3 cellular contexts compared by ENCODE assay signal in genomic region chr3:98735296-98735695, GRCh38.
TF ChIP-seq lines count a peak whose summit lies in the region.

No MANE protein-coding gene starts in this region.

TF ChIP-seq in HepG2, 621 proteins besides CTCF, POLR2A, EP300 and RAD21:
- no peak for TF ChIP-seq SP5 (CRISPR knock-in tag; IDR thresholded peaks at IDR 0.05; ENCODE audit: borderline replicate concordance, low read depth)
- TF ChIP-seq NCOA2 (CRISPR knock-in tag; IDR thresholded peaks at IDR 0.05): no peak
- TF ChIP-seq EEA1 (CRISPR knock-in tag; IDR thresholded peaks at IDR 0.05; ENCODE audit: borderline replicate concordance): no peak
- no peak for TF ChIP-seq ZBTB1 (CRISPR knock-in tag; IDR thresholded peaks at IDR 0.05; ENCODE audit: borderline replicate concordance)
- TF ChIP-seq ZNF230 (CRISPR knock-in tag; IDR thresholded peaks at IDR 0.05): no peak
- no peak for TF ChIP-seq USF2 (IDR thresholded peaks at IDR 0.05; ENCODE audit: low read depth, low read length)
- no peak for TF ChIP-seq USF2 (CRISPR knock-in tag; IDR thresholded peaks at IDR 0.05; ENCODE audit: borderline replicate concordance)
- no peak for TF ChIP-seq TAF15 (IDR thresholded peaks at IDR 0.05; ENCODE audit: low read depth, low read length, poor library complexity, severe bottlenecking)
- TF ChIP-seq ZNF512 (CRISPR knock-in tag; IDR thresholded peaks at IDR 0.05): no peak
- TF ChIP-seq NRL (CRISPR knock-in tag; IDR thresholded peaks at IDR 0.05; ENCODE audit: borderline replicate concordance): no peak
- TF ChIP-seq ZMYM3 (CRISPR knock-in tag; IDR thresholded peaks at IDR 0.05): no peak
- TF ChIP-seq DPF2 (CRISPR knock-in tag; IDR thresholded peaks at IDR 0.05; ENCODE audit: borderline replicate concordance, low read depth): no peak
- TF ChIP-seq ZNF20 (CRISPR knock-in tag; IDR thresholded peaks at IDR 0.05): no peak
- no peak for TF ChIP-seq ZNF615 (CRISPR knock-in tag; IDR thresholded peaks at IDR 0.05; ENCODE audit: borderline replicate concordance)

TF ChIP-seq in GM12878, 131 proteins besides CTCF, POLR2A, EP300 and RAD21:
- no peak for TF ChIP-seq E2F8 (IDR thresholded peaks at IDR 0.05; ENCODE audit: low read depth, partially characterized antibody)
- TF ChIP-seq ZBED1 (IDR thresholded peaks at IDR 0.05; ENCODE audit: borderline replicate concordance): no peak
- TF ChIP-seq MAX (IDR thresholded peaks at IDR 0.05; ENCODE audit: low read depth, low read length): no peak
- TF ChIP-seq HSF1 (IDR thresholded peaks at IDR 0.05; ENCODE audit: low read depth, low read length): no peak
- no peak for TF ChIP-seq RAD51 (IDR thresholded peaks at IDR 0.05)
- TF ChIP-seq TAF1 (IDR thresholded peaks at IDR 0.05; ENCODE audit: borderline replicate concordance, low read depth, low read length): no peak
- no peak for TF ChIP-seq JUND (IDR thresholded peaks at IDR 0.05; ENCODE audit: low read depth, low read length)
- no peak for TF ChIP-seq CHD1 (IDR thresholded peaks at IDR 0.05; ENCODE audit: low read depth, low read length)
- no peak for TF ChIP-seq TBL1XR1 (IDR thresholded peaks at IDR 0.05; ENCODE audit: low read depth, low read length)
- TF ChIP-seq RUNX3 (IDR thresholded peaks at IDR 0.05; ENCODE audit: low read length): no peak
- no peak for TF ChIP-seq IKZF2 (IDR thresholded peaks at IDR 0.05)
- TF ChIP-seq EED (IDR thresholded peaks at IDR 0.05; ENCODE audit: low read depth): no peak
- TF ChIP-seq CUX1 (IDR thresholded peaks at IDR 0.05; ENCODE audit: insufficient replicate concordance, low read depth, low read length): no peak
- TF ChIP-seq WRNIP1 (IDR thresholded peaks at IDR 0.05; ENCODE audit: borderline replicate concordance, low read depth, low read length): no peak
- no peak for TF ChIP-seq PML (IDR thresholded peaks at IDR 0.05; ENCODE audit: low read length)
- TF ChIP-seq TCF7 (IDR thresholded peaks at IDR 0.05; ENCODE audit: borderline replicate concordance): no peak
- TF ChIP-seq CHD2 (IDR thresholded peaks at IDR 0.05; ENCODE audit: borderline replicate concordance, low read depth, low read length): no peak
- TF ChIP-seq MEF2B (IDR thresholded peaks at IDR 0.05; ENCODE audit: partially characterized antibody, poor library complexity, severe bottlenecking): no peak

TF ChIP-seq in GM12891, 5 proteins besides CTCF, POLR2A, EP300 and RAD21:
- TF ChIP-seq PAX5 (IDR thresholded peaks at IDR 0.05; ENCODE audit: insufficient read depth, low read length, severe bottlenecking) (no peak), POU2F2 (IDR thresholded peaks at IDR 0.05; ENCODE audit: low read depth, low read length) (no peak), POLR2AphosphoS5 (IDR thresholded peaks at IDR 0.05; ENCODE audit: low read depth, low read length) (no peak), TAF1 (IDR thresholded peaks at IDR 0.05; ENCODE audit: low read depth, low read length) (no peak), SPI1 (IDR thresholded peaks at IDR 0.05; ENCODE audit: low read depth, low read length) (no peak)
